ENCODE assay signal across 22 cellular contexts in genomic region chr4:145625677-145626622, GRCh38.
DNase-seq lines count a peak whose midpoint lies in the region; ATAC-seq lines count a peak whose summit lies in the region.
"Had no signal": no experiment of that assay in that cellular context is flagged by ENCODE, and none has a peak within 500 bp of the region (broad histone marks: within the 10 kb centered on the region; RNA-seq: fewer than 3 reads in every experiment).

No MANE protein-coding gene starts in this region.

- peak overlapping the region; percentile 93 for H3K27ac Mint-ChIP-seq in stimulated activated effector memory CD8-positive, alpha-beta T cell treated with anti-CD3 and anti-CD28 coated beads, Interleukin-12 subunit alpha, Interleukin-12 subunit beta, amount 100 ng/mL, for 72 hours
- H3K27ac Mint-ChIP-seq: activated B cell treated with CpG ODN at 0.5 μM for 24 hours; activated T-helper 2 cell treated with anti-CD3 and anti-CD28 coated beads, Interferon-gamma antibody, Interleukin-2, Interleukin-4, amounts not matched to agents 10 μg/mL and 5 μg/mL and 100 μg/mL, durations not matched to agents 14 hours and 24 hours and 36 hours; endodermal cell; IgD-negative memory B cell; progenitor cell of endocrine pancreas had no signal

- peaks cover 43% of the 10 kb centered on the region for H3K4me1 Mint-ChIP-seq in stimulated activated effector memory CD8-positive, alpha-beta T cell treated with anti-CD3 and anti-CD28 coated beads, Interleukin-12 subunit alpha, Interleukin-12 subunit beta, amount 100 ng/mL, for 72 hours

- DNase-seq in DMS79 (lab: John Stamatoyannopoulos, UW) (peak; percentile 0), DMS79 treated with DMSO at 0.1 percent for 48 hours (lab: John Stamatoyannopoulos, UW) (no peak), HAP-1 (ENCODE audit: low spot score in 2 of 2) (no peak), NCI-H2227 treated with DMSO at 0.1 percent for 48 hours (lab: John Stamatoyannopoulos, UW) (no peak), SW480 (ENCODE audit: low spot score) (no peak)
- no peak for DNase-seq in stimulated activated effector memory CD8-positive, alpha-beta T cell treated with anti-CD3 and anti-CD28 coated beads, Interleukin-12 subunit alpha, Interleukin-12 subunit beta, amount 100 ng/mL, for 72 hours (ENCODE audit: low spot score in 2 of 2)
- DNase-seq: activated B cell treated with CpG ODN at 0.5 μM for 24 hours; BE2C; endodermal cell; heart right ventricle; islet precursor cell; mammary epithelial cell; MV-4-11; naive thymus-derived CD4-positive, alpha-beta T cell; NCI-H2029 treated with DMSO at 0.1 percent for 48 hours; NCI-H510A treated with DMSO at 0.1 percent for 48 hours; Right ventricle myocardium superior had no signal

- H3K36me3 Mint-ChIP-seq in stimulated activated effector memory CD8-positive, alpha-beta T cell treated with anti-CD3 and anti-CD28 coated beads, Interleukin-12 subunit alpha, Interleukin-12 subunit beta, amount 100 ng/mL, for 72 hours: peaks cover 9% of the 10 kb centered on the region

- no peaks in the 10 kb centered on the region for H3K9me3 ChIP-seq in HAP-1
- H3K9me3 ChIP-seq: BE2C, heart right ventricle had no signal

- ATAC-seq in GM21619 (IDR thresholded peaks at IDR 0.05; ENCODE audit: unreplicated experiment) (peak; percentile 36), HG03460 (IDR thresholded peaks at IDR 0.05; ENCODE audit: unreplicated experiment) (peak; percentile 51)
- no peak for ATAC-seq in stimulated activated effector memory CD8-positive, alpha-beta T cell treated with anti-CD3 and anti-CD28 coated beads, Interleukin-12 subunit alpha, Interleukin-12 subunit beta, amount 100 ng/mL, for 72 hours
- ATAC-seq: naive thymus-derived CD4-positive, alpha-beta T cell had no signal

- peak overlapping the region; percentile 9 for H3K4me3 Mint-ChIP-seq in stimulated activated effector memory CD8-positive, alpha-beta T cell treated with anti-CD3 and anti-CD28 coated beads, Interleukin-12 subunit alpha, Interleukin-12 subunit beta, amount 100 ng/mL, for 72 hours
- H3K4me3 Mint-ChIP-seq: activated B cell treated with CpG ODN at 0.5 μM for 24 hours; endodermal cell; IgD-negative memory B cell; naive thymus-derived CD4-positive, alpha-beta T cell had no signal

- H3K27me3 ChIP-seq in HAP-1 (ENCODE audit: low read depth): no peaks in the 10 kb centered on the region
- H3K27me3 ChIP-seq: BE2C, heart right ventricle had no signal

- no peaks in the 10 kb centered on the region for H3K36me3 ChIP-seq in HAP-1 (replicated peaks)
- H3K36me3 ChIP-seq: BE2C, heart right ventricle had no signal

- no peaks in the 10 kb centered on the region for H3K9me3 Mint-ChIP-seq in stimulated activated effector memory CD8-positive, alpha-beta T cell treated with anti-CD3 and anti-CD28 coated beads, Interleukin-12 subunit alpha, Interleukin-12 subunit beta, amount 100 ng/mL, for 72 hours

- in situ Hi-C loops in HAP-1 (cut with MboI; ENCODE audit: low sequenced_read_pairs): no loop called here

- no peaks in the 10 kb centered on the region for H3K4me1 ChIP-seq in HAP-1

- H3K4me3 ChIP-seq in HAP-1: no peak overlapping the region
- H3K4me3 ChIP-seq: heart right ventricle had no signal
